Comparison of ENCODE assay signal across 8 cellular contexts in genomic region chr17:75589017-75589918, GRCh38. TPM values are rescaled to one million over a fixed set of nuclear protein-coding genes. Genes with fewer than 3 reads are reported as not detected.
DNase-seq lines count a peak whose midpoint lies in the region; ATAC-seq and TF ChIP-seq lines count a peak whose summit lies in the region.

No MANE protein-coding gene starts in this region.

- no peaks in the 10 kb centered on the region for H3K36me3 ChIP-seq in ascending aorta

- peak; percentile 86 for TF ChIP-seq CTCF in GM10266 (IDR thresholded peaks at IDR 0.05; ENCODE audit: control insufficient read depth, insufficient read depth, low read depth, missing control alignments)
- TF ChIP-seq CTCF in ascending aorta (IDR thresholded peaks at IDR 0.05) = peak; percentile 46 to 97 (median 53)

- intact Hi-C loops in ascending aorta (cut with DNase I) = loop anchor here (1.0 kb wide), 2 partner anchors 64 to 163 kb away; partner anchors contain the start of gene LLGL2

- peak; percentile 75 for ATAC-seq in HG02852 (IDR thresholded peaks at IDR 0.05; ENCODE audit: unreplicated experiment)

- peak overlapping the region; percentile 71 to 79 for H3K4me3 ChIP-seq in ascending aorta

- no peaks in the 10 kb centered on the region for H3K9me3 ChIP-seq in ascending aorta

- no peaks in the 10 kb centered on the region for H3K4me1 ChIP-seq in ascending aorta

- no peaks in the 10 kb centered on the region for H3K27me3 ChIP-seq in ascending aorta

- DNase-seq in GM10266 (ENCODE audit: extremely low spot score) (peak; percentile 100), NCI-H187 (lab: John Stamatoyannopoulos, UW) (peak; percentile 71 to 74), T-helper 9 cell (peak; percentile 95), ascending aorta (ENCODE audit: low spot score in 2 of 2) (peak; percentile 54 to 93), hepatic stellate cell (ENCODE audit: low spot score) (peak; percentile 97), pulmonary artery endothelial cell (ENCODE audit: low read depth, low spot score) (peak; percentile 22), ureter (ENCODE audit: low spot score) (peak; percentile 97)

- peak overlapping the region; percentile 86 to 87 for H3K27ac ChIP-seq in ascending aorta

RNA-seq across cellular contexts. Expression of gene MYO15B, which starts 1.7 kb away (rescaled TPM):
- total RNA-seq in ascending aorta (285 TPM), pulmonary artery endothelial cell (1.6 and 10.5 TPM in 2 replicates), ureter (267 TPM)

RNA-seq across cellular contexts. Expression of gene SMIM5, which starts 44.0 kb away (rescaled TPM):
- not detected for total RNA-seq in ascending aorta
- total RNA-seq in pulmonary artery endothelial cell = 0.07 TPM in 1 of 2 replicates, not detected in the other
- total RNA-seq in ureter = 9.5 TPM

Comparison
In these comparisons a context has a peak if more than half of its experiments do, and no peak if none do; other contexts are left out.
1. Peak in every context shown above with its lines: DNase-seq, ATAC-seq, H3K4me3 ChIP-seq and H3K27ac ChIP-seq.
2. DNase-seq: peak in every context shown above with its lines; median percentile 100 in GM10266; 97 in hepatic stellate cell; 97 in ureter; 95 in T-helper 9 cell; 74 in ascending aorta; 72 in NCI-H187; 22 in pulmonary artery endothelial cell.
3. RNA of gene MYO15B, which starts 1.7 kb away (total RNA-seq): 285 TPM in ascending aorta (single experiment) and 267 TPM in ureter (single experiment); 1.6 to 10.5 TPM in pulmonary artery endothelial cell; every median in the first group is over 10 times any median in the second.